9 cellular contexts compared by ENCODE assay signal in the genomic region with DNA sequence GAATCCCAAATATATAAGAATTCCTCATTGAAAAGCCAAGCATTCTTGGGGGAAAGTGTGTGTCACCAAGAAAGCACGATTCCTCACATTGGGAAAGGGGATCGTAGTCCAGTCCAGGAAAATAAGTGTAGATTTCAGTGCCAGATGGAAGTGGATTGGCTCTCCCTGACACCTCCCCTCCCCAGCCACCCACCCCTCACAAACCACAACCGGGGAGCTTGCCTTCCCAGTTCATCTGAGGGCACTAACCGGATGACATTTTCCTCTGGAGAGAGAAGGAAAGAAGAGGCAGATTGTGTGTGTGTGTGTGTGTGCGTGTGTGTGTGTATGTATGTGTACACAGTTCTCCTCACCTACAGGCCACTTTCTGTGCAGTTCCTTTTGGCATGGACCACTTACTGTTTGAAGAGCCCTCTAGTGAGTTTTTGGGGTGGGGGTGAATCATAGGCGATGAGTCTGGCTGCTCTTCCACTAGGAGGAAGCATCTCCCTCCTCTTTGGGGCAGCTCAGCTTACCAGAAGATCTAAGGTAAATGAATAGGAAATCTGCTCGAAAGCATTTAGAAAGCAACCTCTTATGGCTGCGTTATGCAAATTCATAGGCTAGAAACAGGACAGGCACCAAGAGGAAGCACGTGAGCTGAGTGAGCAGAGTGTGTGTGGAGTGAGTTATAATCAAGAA. TPM values are rescaled to one million over a fixed set of nuclear protein-coding genes. Genes with fewer than 3 reads are reported as not detected.
DNase-seq lines count a peak whose midpoint lies in the region; ATAC-seq and TF ChIP-seq lines count a peak whose summit lies in the region.
"Had no signal": no experiment of that assay in that cellular context is flagged by ENCODE, and none has a peak within 500 bp of the region (broad histone marks: within the 10 kb centered on the region; RNA-seq: fewer than 3 reads in every experiment).

No MANE protein-coding gene starts in this region.

- H3K4me3 ChIP-seq in left lung (no peak overlapping the region), adrenal gland (no peak overlapping the region)

- peak; percentile 90 for ATAC-seq in GM18498 (IDR thresholded peaks at IDR 0.05; ENCODE audit: unreplicated experiment)
- peak; percentile 61 for ATAC-seq in HG02588 (IDR thresholded peaks at IDR 0.05; ENCODE audit: unreplicated experiment)
- ATAC-seq in left lung = peak; percentile 61
- ATAC-seq in esophagus mucosa = no peak

- TF ChIP-seq POLR2A in adrenal gland (IDR thresholded peaks at IDR 0.05) = no peak

- H3K9me3 ChIP-seq in left lung = no peaks in the 10 kb centered on the region
- H3K9me3 ChIP-seq in adrenal gland (replicated peaks in 1 of 3) = no peaks in the 10 kb centered on the region

- no peak for TF ChIP-seq CTCF in left lung (IDR thresholded peaks at IDR 0.05)
- TF ChIP-seq CTCF in adrenal gland (IDR thresholded peaks at IDR 0.05) = peak in 1 of 6 experiments; percentile 20

- H3K4me1 ChIP-seq in left lung (peaks cover 7 to 15% of the 10 kb centered on the region in 2 donors), adrenal gland (replicated peaks in 1 of 2) (peaks cover 0 to 25% of the 10 kb centered on the region in 2 donors)

- intact Hi-C loops in left lung (cut with DNase I) (no loop called here), adrenal gland (cut with DNase I) (no loop called here)

- no peaks in the 10 kb centered on the region for H3K36me3 ChIP-seq in left lung
- no peaks in the 10 kb centered on the region for H3K36me3 ChIP-seq in adrenal gland (replicated peaks in 1 of 2)

- H3K27ac ChIP-seq in left lung = peak overlapping the region; percentile 7 to 53
- H3K27ac ChIP-seq in adrenal gland = peak overlapping the region in 2 of 5 donors; percentile 15 to 77
- H3K27ac ChIP-seq: KMS-11 had no signal

- DNase-seq in NCI-H526 (lab: John Stamatoyannopoulos, UW) (peak; percentile 78 to 85), left lung (peak in 1 of 2 donors; percentile 57), adrenal gland (no peak), LoVo (ENCODE audit: low spot score) (no peak)
- DNase-seq in stimulated activated CD4-positive, alpha-beta T cell treated with anti-CD3 and anti-CD28 coated beads, Interleukin-1b, Interleukin-23, amount 100 ng/mL, for 48 hours = no peak

- H3K27me3 ChIP-seq in left lung (no peaks in the 10 kb centered on the region), adrenal gland (no peaks in the 10 kb centered on the region)

- WGBS in adrenal gland, 4 donors = 40 to 55% (median 42%) methylated on average over 9 of the region's 9 CpGs

RNA-seq across cellular contexts. Expression of a gene that starts 20.8 kb away (rescaled TPM):
- total RNA-seq in left lung = 10 to 100 TPM; 43.7 to 67.6 TPM
- 10 to 100 TPM; 39.0 to 72.1 (median 56.5) TPM for total RNA-seq in adrenal gland
- 10 to 100 TPM; 28.1 to 50.6 (median 31.6) TPM for polyA plus RNA-seq in adrenal gland
- total RNA-seq in esophagus mucosa = 2.3 TPM

Comparison
In these comparisons a context has a peak if more than half of its experiments do, and no peak if none do; other contexts are left out.
1. DNase-seq: peak in NCI-H526 (2 of 2); none in stimulated activated CD4-positive, alpha-beta T cell treated with anti-CD3 and anti-CD28 coated beads, Interleukin-1b, Interleukin-23, amount 100 ng/mL, for 48 hours (single experiment), adrenal gland (0 of 7) and LoVo (single experiment).
2. RNA of a gene that starts 20.8 kb away (total RNA-seq): 43.7 to 67.6 TPM in left lung and 39.0 to 72.1 TPM in adrenal gland; 2.3 TPM in esophagus mucosa (single experiment); every median in the first group is over 10 times any median in the second.